26 cellular contexts compared by ENCODE assay signal in genomic region chr22:37403267-37403960, GRCh38. TPM values are rescaled to one million over a fixed set of nuclear protein-coding genes. Genes with fewer than 3 reads are reported as not detected.
A peak's percentile ranks its signal among the peaks of the same experiment; 100 is the strongest.
DNase-seq lines count a peak whose midpoint lies in the region; ATAC-seq, FAIRE-seq and TF ChIP-seq lines count a peak whose summit lies in the region.
"Had no signal": no experiment of that assay in that cellular context is flagged by ENCODE, and none has a peak within 500 bp of the region (broad histone marks: within the 10 kb centered on the region; RNA-seq: fewer than 3 reads in every experiment).

No MANE protein-coding gene starts in this region.

- H3K27me3 ChIP-seq in endodermal cell (ENCODE audit: control insufficient read depth, insufficient read depth, low read length, poor library complexity, severe bottlenecking) (no peaks in the 10 kb centered on the region), gastrocnemius medialis (peaks cover 5 to 18% (median 5%) of the 10 kb centered on the region in 3 donors)

- H3K27ac ChIP-seq in endodermal cell (ENCODE audit: low read depth, low read length) (no peak overlapping the region), gastrocnemius medialis (no peak overlapping the region)
- H3K27ac ChIP-seq: heart left ventricle, SJCRH30 had no signal

- WGBS in endodermal cell (ENCODE audit: insufficient coverage in 1 of 2, insufficient read length in 1 of 2), 2 experiments: 79 to 83% methylated on average over 17 to 26 of the region's 26 CpGs

- H3K9me3 ChIP-seq in endodermal cell (ENCODE audit: control insufficient read depth, low read length) (no peaks in the 10 kb centered on the region), gastrocnemius medialis (no peaks in the 10 kb centered on the region)
- H3K9me3 ChIP-seq: heart left ventricle, SJCRH30 had no signal

- H3K27ac Mint-ChIP-seq in endodermal cell: no peak overlapping the region
- H3K27ac Mint-ChIP-seq in natural killer cell treated with Interleukin-12 subunit alpha and Interleukin-12 subunit beta and Interleukin-15 and Interleukin-18, amount 100 ng/mL, for 72 hours: no peak overlapping the region
- H3K27ac Mint-ChIP-seq in activated naive CD4-positive, alpha-beta T cell treated with anti-CD3 and anti-CD28 coated beads, Interleukin-2, amount 50 U/mL, for 72 hours: no peak overlapping the region
- H3K27ac Mint-ChIP-seq: activated naive CD4-positive, alpha-beta T cell treated with anti-CD3 and anti-CD28 coated beads for 36 hours; activated T-helper 1 cell treated with anti-CD3 and anti-CD28 coated beads, Interleukin-12 subunit alpha, Interleukin-12 subunit beta, Interleukin-2, Interleukin-4 antibody, amounts not matched to agents 30 ng/mL and 10 ng/mL and 1 ng/mL, durations not matched to agents 14 hours and 24 hours and 36 hours; CD4-positive, alpha-beta T cell had no signal

- no peaks in the 10 kb centered on the region for H3K4me1 ChIP-seq in endodermal cell (ENCODE audit: control insufficient read depth, insufficient read depth, low read length)
- H3K4me1 ChIP-seq in gastrocnemius medialis: no peaks in the 10 kb centered on the region
- H3K4me1 ChIP-seq: SJCRH30 had no signal

- H3K36me3 ChIP-seq in endodermal cell (ENCODE audit: control insufficient read depth, insufficient read depth, low read length) (no peaks in the 10 kb centered on the region), gastrocnemius medialis (no peaks in the 10 kb centered on the region)
- H3K36me3 ChIP-seq: heart left ventricle, SJCRH30 had no signal

- in situ Hi-C loops in gastrocnemius medialis (cut with MboI; ENCODE audit: low sequenced_read_pairs in 4 of 4): no loop called here

- no peak overlapping the region for H3K9ac ChIP-seq in endodermal cell (ENCODE audit: extremely low read depth, low read length, poor library complexity, severe bottlenecking)

- H3K36me3 Mint-ChIP-seq in endodermal cell (ENCODE audit: low read depth): no peaks in the 10 kb centered on the region
- H3K36me3 Mint-ChIP-seq in natural killer cell treated with Interleukin-12 subunit alpha and Interleukin-12 subunit beta and Interleukin-15 and Interleukin-18, amount 100 ng/mL, for 72 hours: no peaks in the 10 kb centered on the region
- no peaks in the 10 kb centered on the region for H3K36me3 Mint-ChIP-seq in activated naive CD4-positive, alpha-beta T cell treated with anti-CD3 and anti-CD28 coated beads, Interleukin-2, amount 50 U/mL, for 72 hours

- no peak for TF ChIP-seq POLR2A in gastrocnemius medialis (IDR thresholded peaks at IDR 0.05)

- H3K27me3 Mint-ChIP-seq in endodermal cell (ENCODE audit: insufficient read depth): no peaks in the 10 kb centered on the region
- peaks cover 0 to 2% of the 10 kb centered on the region in 2 donors for H3K27me3 Mint-ChIP-seq in natural killer cell treated with Interleukin-12 subunit alpha and Interleukin-12 subunit beta and Interleukin-15 and Interleukin-18, amount 100 ng/mL, for 72 hours

- intact Hi-C loops in gastrocnemius medialis (cut with DNase I; ENCODE audit: low total_unique reads): no loop called here

- TF ChIP-seq CTCF in endodermal cell (conservative IDR thresholded peaks at IDR 0.05) (no peak), gastrocnemius medialis (IDR thresholded peaks at IDR 0.05 in 4 of 5, conservative IDR thresholded peaks at IDR 0.05 in 1 of 5) (no peak)

- peaks cover 5% of the 10 kb centered on the region for H3K4me1 Mint-ChIP-seq in endodermal cell
- no peaks in the 10 kb centered on the region for H3K4me1 Mint-ChIP-seq in natural killer cell treated with Interleukin-12 subunit alpha and Interleukin-12 subunit beta and Interleukin-15 and Interleukin-18, amount 100 ng/mL, for 72 hours (ENCODE audit: low read depth in 2 of 2)

- no peaks in the 10 kb centered on the region for H3K9me3 Mint-ChIP-seq in endodermal cell
- H3K9me3 Mint-ChIP-seq in natural killer cell treated with Interleukin-12 subunit alpha and Interleukin-12 subunit beta and Interleukin-15 and Interleukin-18, amount 100 ng/mL, for 72 hours: no peaks in the 10 kb centered on the region
- no peaks in the 10 kb centered on the region for H3K9me3 Mint-ChIP-seq in activated naive CD4-positive, alpha-beta T cell treated with anti-CD3 and anti-CD28 coated beads, Interleukin-2, amount 50 U/mL, for 72 hours
- H3K9me3 Mint-ChIP-seq: activated naive CD4-positive, alpha-beta T cell treated with anti-CD3 and anti-CD28 coated beads for 36 hours; activated T-helper 1 cell treated with anti-CD3 and anti-CD28 coated beads, Interleukin-12 subunit alpha, Interleukin-12 subunit beta, Interleukin-2, Interleukin-4 antibody, amounts not matched to agents 30 ng/mL and 10 ng/mL and 1 ng/mL, durations not matched to agents 14 hours and 24 hours and 36 hours; CD4-positive, alpha-beta T cell had no signal

- FAIRE-seq in RCC 7860 (lab: Jason Lieb, UNC): no peak
- FAIRE-seq: A204.1, colon, urothelium cell line had no signal

- DNase-seq in NCI-H748 (lab: John Stamatoyannopoulos, UW; ENCODE audit: unreplicated experiment) (peak; percentile 58), NCI-H748 treated with DMSO at 0.1 percent for 48 hours (lab: John Stamatoyannopoulos, UW) (no peak), NCI-H82 (lab: John Stamatoyannopoulos, UW) (peak; percentile 78), endodermal cell (peak; percentile 64), RCC 7860 (ENCODE audit: low spot score) (no peak), gastrocnemius medialis (no peak)
- DNase-seq in natural killer cell treated with Interleukin-12 subunit alpha and Interleukin-12 subunit beta and Interleukin-15 and Interleukin-18, amount 100 ng/mL, for 72 hours (ENCODE audit: low spot score): no peak
- DNase-seq in activated naive CD4-positive, alpha-beta T cell treated with anti-CD3 and anti-CD28 coated beads, Interleukin-2, amount 50 U/mL, for 72 hours (ENCODE audit: low spot score in 2 of 2): no peak
- DNase-seq: activated CD4-positive, alpha-beta T cell treated with anti-CD3 and anti-CD28 coated beads, Interleukin-2, amount 50 U/mL, for 48 hours; activated naive CD4-positive, alpha-beta T cell treated with anti-CD3 and anti-CD28 coated beads for 36 hours; AML-193; CD4-positive, alpha-beta T cell; effector memory CD4-positive, alpha-beta T cell; EL; heart left ventricle; NCI-H2081; SJCRH30; stimulated activated naive CD4-positive, alpha-beta T cell treated with Interleukin-2 at 50 U/mL for 16 hours had no signal

- H3K4me3 ChIP-seq in endodermal cell (ENCODE audit: low read length) (no peak overlapping the region), gastrocnemius medialis (no peak overlapping the region)
- H3K4me3 ChIP-seq: heart left ventricle, SJCRH30 had no signal

- H3K4me3 Mint-ChIP-seq in endodermal cell: no peak overlapping the region
- H3K4me3 Mint-ChIP-seq in natural killer cell treated with Interleukin-12 subunit alpha and Interleukin-12 subunit beta and Interleukin-15 and Interleukin-18, amount 100 ng/mL, for 72 hours: no peak overlapping the region
- H3K4me3 Mint-ChIP-seq: activated naive CD4-positive, alpha-beta T cell treated with anti-CD3 and anti-CD28 coated beads for 36 hours; activated T-helper 1 cell treated with anti-CD3 and anti-CD28 coated beads, Interleukin-12 subunit alpha, Interleukin-12 subunit beta, Interleukin-2, Interleukin-4 antibody, amounts not matched to agents 30 ng/mL and 10 ng/mL and 1 ng/mL, durations not matched to agents 14 hours and 24 hours and 36 hours; CD4-positive, alpha-beta T cell had no signal

- no peak for ATAC-seq in gastrocnemius medialis
- no peak for ATAC-seq in natural killer cell treated with Interleukin-12 subunit alpha and Interleukin-12 subunit beta and Interleukin-15 and Interleukin-18, amount 100 ng/mL, for 72 hours
- no peak for ATAC-seq in activated naive CD4-positive, alpha-beta T cell treated with anti-CD3 and anti-CD28 coated beads, Interleukin-2, amount 50 U/mL, for 72 hours
- ATAC-seq: activated CD4-positive, CD25-positive, alpha-beta regulatory T cell treated with anti-CD3 and anti-CD28 coated beads, Interleukin-2, amount 50 U/mL, for 24 hours; heart left ventricle; sciatic nerve had no signal

RNA-seq across cellular contexts. Expression of gene ELFN2, which starts 23.9 kb away (rescaled TPM):
- under 1 TPM; 0.40 to 0.46 TPM for total RNA-seq in endodermal cell
- polyA plus RNA-seq in endodermal cell (2013, experiment 1 of 2): 2.1 TPM
- 1.7 TPM for polyA plus RNA-seq in endodermal cell (2013, experiment 2 of 2)
- under 1 TPM in 2 of 4 donors, not detected in 2; 0.02 to 0.03 TPM for total RNA-seq in gastrocnemius medialis
- total RNA-seq in natural killer cell treated with Interleukin-12 subunit alpha and Interleukin-12 subunit beta and Interleukin-15 and Interleukin-18, amount 100 ng/mL, for 72 hours: under 1 TPM in 1 of 2 donors, not detected in 1; 0.40 TPM
- total RNA-seq in activated naive CD4-positive, alpha-beta T cell treated with anti-CD3 and anti-CD28 coated beads, Interleukin-2, amount 50 U/mL, for 72 hours: 1 to 10 TPM in 1 of 2 donors, under 1 TPM in 1; 0.41 to 2.0 TPM
- total RNA-seq: HT-29, lung microvascular endothelial cell had no signal

Comparison
In these comparisons a context has a peak if more than half of its experiments do, and no peak if none do; other contexts are left out.
1. DNase-seq: peak in NCI-H748 (single experiment), NCI-H82 (single experiment) and endodermal cell (single experiment); none in NCI-H748 treated with DMSO at 0.1 percent for 48 hours (single experiment), RCC 7860 (single experiment), gastrocnemius medialis (0 of 2), natural killer cell treated with Interleukin-12 subunit alpha and Interleukin-12 subunit beta and Interleukin-15 and Interleukin-18, amount 100 ng/mL, for 72 hours (single experiment) and activated naive CD4-positive, alpha-beta T cell treated with anti-CD3 and anti-CD28 coated beads, Interleukin-2, amount 50 U/mL, for 72 hours (0 of 2).